ENCODE assay signal across 1 cellular context in genomic region chr2:218229851-218230250, GRCh38.
TF ChIP-seq lines count a peak whose summit lies in the region.

No MANE protein-coding gene starts in this region.

TF ChIP-seq in IMR-90, 13 proteins besides CTCF, POLR2A, EP300 and RAD21:
- no peak for TF ChIP-seq BHLHE40 (IDR thresholded peaks at IDR 0.05; ENCODE audit: low read depth, low read length)
- no peak for TF ChIP-seq MAFK (IDR thresholded peaks at IDR 0.05; ENCODE audit: low read depth, low read length)
- TF ChIP-seq USF2 (IDR thresholded peaks at IDR 0.05; ENCODE audit: low read depth, low read length): no peak
- no peak for TF ChIP-seq CHD1 (IDR thresholded peaks at IDR 0.05; ENCODE audit: low read depth, low read length)
- no peak for TF ChIP-seq MXI1 (IDR thresholded peaks at IDR 0.05; ENCODE audit: borderline replicate concordance, low read depth, low read length)
